In genomic region chr7:1531263-1531978, GRCh38 we compare ENCODE assay signal across 8 cellular contexts. TPM values are rescaled to one million over a fixed set of nuclear protein-coding genes. Genes with fewer than 3 reads are reported as not detected.
DNase-seq lines count a peak whose midpoint lies in the region; ATAC-seq and TF ChIP-seq lines count a peak whose summit lies in the region.

No MANE protein-coding gene starts in this region.

- no peaks in the 10 kb centered on the region for H3K9me3 ChIP-seq in KOPT-K1 (ENCODE audit: insufficient read depth, low read length, poor library complexity, severe bottlenecking)

- H3K4me3 ChIP-seq in fibroblast of the aortic adventitia (ENCODE audit: low read depth, low read length) = peak overlapping the region; percentile 77

- H3K27me3 Mint-ChIP-seq in osteocyte (ENCODE audit: unreplicated experiment) = peaks cover 5% of the 10 kb centered on the region

- TF ChIP-seq CTCF in fibroblast of the aortic adventitia (IDR thresholded peaks at IDR 0.05; ENCODE audit: insufficient read depth, low read length) (no peak), osteocyte (IDR thresholded peaks at IDR 0.05) (no peak)

- no peaks in the 10 kb centered on the region for H3K9me3 Mint-ChIP-seq in osteocyte (ENCODE audit: unreplicated experiment)

- H3K36me3 Mint-ChIP-seq in osteocyte (ENCODE audit: unreplicated experiment) = no peaks in the 10 kb centered on the region

- peak overlapping the region; percentile 75 for H3K27ac ChIP-seq in KOPT-K1 (ENCODE audit: low read depth, low read length, poor library complexity, severe bottlenecking)

- peaks cover 46% of the 10 kb centered on the region for H3K4me1 Mint-ChIP-seq in osteocyte (ENCODE audit: unreplicated experiment)

- ATAC-seq in GM18505 (IDR thresholded peaks at IDR 0.05; ENCODE audit: unreplicated experiment) (no peak), GM21825 (IDR thresholded peaks at IDR 0.05; ENCODE audit: unreplicated experiment) (no peak)

- H3K27ac Mint-ChIP-seq in osteocyte (ENCODE audit: unreplicated experiment) = peak overlapping the region; percentile 97

- H3K36me3 ChIP-seq in KOPT-K1 (ENCODE audit: insufficient read depth, low read length) = peaks cover 42% of the 10 kb centered on the region

- no peak for TF ChIP-seq POLR2A in GM18505 (IDR thresholded peaks at IDR 0.05; ENCODE audit: borderline replicate concordance, extremely low read depth, insufficient read depth, insufficient read length)

- DNase-seq in NCI-H146 (lab: John Stamatoyannopoulos, UW) = peak; percentile 28
- no peak for DNase-seq in NCI-H146 treated with DMSO at 0.1 percent for 48 hours (lab: John Stamatoyannopoulos, UW; ENCODE audit: unreplicated experiment)
- DNase-seq in activated T-cell treated with anti-CD3 and anti-CD28 coated beads, Interleukin-2, amount 50 U/mL, for 48 hours = peak; percentile 48 to 52
- DNase-seq in fibroblast of the aortic adventitia (ENCODE audit: low read depth) = no peak
- no peak for DNase-seq in osteocyte (ENCODE audit: extremely low spot score, unreplicated experiment)

- peak overlapping the region; percentile 83 for H3K4me3 Mint-ChIP-seq in osteocyte (ENCODE audit: unreplicated experiment)

RNA-seq across cellular contexts. Expression of gene MAFK, which starts 0.9 kb away (rescaled TPM):
- 5.3 and 12.7 TPM in 2 replicates for total RNA-seq in fibroblast of the aortic adventitia (ENCODE audit: low replicate concordance)
- 19.9 and 23.0 TPM in 2 replicates for total RNA-seq in osteocyte

RNA-seq across cellular contexts. Expression of gene TMEM184A, which starts 24.6 kb away (rescaled TPM):
- not detected in 2 replicates for total RNA-seq in fibroblast of the aortic adventitia (ENCODE audit: low replicate concordance)
- 0.27 and 0.29 TPM in 2 replicates for total RNA-seq in osteocyte

RNA-seq across cellular contexts. Expression of gene INTS1, which starts 27.2 kb away (rescaled TPM):
- total RNA-seq in fibroblast of the aortic adventitia (ENCODE audit: low replicate concordance) (44.2 and 53.1 TPM in 2 replicates), osteocyte (111 and 121 TPM in 2 replicates)

RNA-seq across cellular contexts. Expression of gene PSMG3, which starts 38.4 kb away (rescaled TPM):
- total RNA-seq in fibroblast of the aortic adventitia (ENCODE audit: low replicate concordance) (6.6 and 20.5 TPM in 2 replicates), osteocyte (25.6 and 28.9 TPM in 2 replicates)

Comparison
In these comparisons a context has a peak if more than half of its experiments do, and no peak if none do; other contexts are left out.
1. DNase-seq: peak in NCI-H146 (single experiment) and activated T-cell treated with anti-CD3 and anti-CD28 coated beads, Interleukin-2, amount 50 U/mL, for 48 hours (2 of 2); none in NCI-H146 treated with DMSO at 0.1 percent for 48 hours (single experiment), fibroblast of the aortic adventitia (single experiment) and osteocyte (single experiment).